Comparison of ENCODE assay signal across 1 cellular context in the genomic region with DNA sequence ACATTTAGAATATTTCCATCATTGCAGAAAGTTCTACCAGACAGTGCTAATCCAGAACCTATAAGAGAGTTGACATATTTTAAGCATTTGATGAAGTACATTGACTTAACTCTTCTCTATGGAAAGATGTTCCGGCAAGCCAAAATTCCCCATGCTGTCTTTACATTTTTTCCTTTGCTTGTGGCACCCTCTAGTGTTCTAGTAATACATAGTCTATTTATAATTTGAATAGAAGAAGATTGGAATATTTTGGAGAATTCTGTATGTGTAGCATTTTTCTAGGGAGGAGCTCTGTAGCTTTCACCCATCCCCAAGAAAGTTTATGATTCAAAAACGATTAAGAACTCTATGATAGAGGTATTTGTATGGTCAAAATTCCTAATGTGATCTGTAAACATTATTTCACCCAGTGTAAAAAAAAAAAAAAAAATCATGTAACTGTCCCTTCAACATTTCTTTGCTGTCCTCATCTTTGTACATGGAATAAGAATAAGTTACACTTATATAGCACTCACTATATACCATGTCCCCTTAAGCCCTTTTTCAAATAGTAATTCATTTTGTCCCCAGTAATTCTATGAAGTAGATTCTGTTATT.
TF ChIP-seq lines count a peak whose summit lies in the region.

No MANE protein-coding gene starts in this region.

TF ChIP-seq in WTC11, 78 proteins besides CTCF, POLR2A, EP300 and RAD21 (continued from another document):
- TF ChIP-seq, protein P1, sequence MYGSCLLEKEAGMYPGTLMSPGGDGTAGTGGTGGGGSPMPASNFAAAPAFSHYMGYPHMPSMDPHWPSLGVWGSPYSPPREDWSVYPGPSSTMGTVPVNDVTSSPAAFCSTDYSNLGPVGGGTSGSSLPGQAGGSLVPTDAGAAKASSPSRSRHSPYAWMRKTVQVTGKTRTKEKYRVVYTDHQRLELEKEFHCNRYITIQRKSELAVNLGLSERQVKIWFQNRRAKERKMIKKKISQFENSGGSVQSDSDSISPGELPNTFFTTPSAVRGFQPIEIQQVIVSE (CRISPR knock-in tag; IDR thresholded peaks at IDR 0.05; ENCODE audit: borderline replicate concordance), result no peak
- no peak for TF ChIP-seq FOXJ3 (CRISPR knock-in tag; IDR thresholded peaks at IDR 0.05; ENCODE audit: borderline replicate concordance)
- TF ChIP-seq ZNF232 (CRISPR knock-in tag; IDR thresholded peaks at IDR 0.05), result no peak
- TF ChIP-seq, protein P2, sequence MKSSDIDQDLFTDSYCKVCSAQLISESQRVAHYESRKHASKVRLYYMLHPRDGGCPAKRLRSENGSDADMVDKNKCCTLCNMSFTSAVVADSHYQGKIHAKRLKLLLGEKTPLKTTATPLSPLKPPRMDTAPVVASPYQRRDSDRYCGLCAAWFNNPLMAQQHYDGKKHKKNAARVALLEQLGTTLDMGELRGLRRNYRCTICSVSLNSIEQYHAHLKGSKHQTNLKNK (CRISPR knock-in tag; IDR thresholded peaks at IDR 0.05), result no peak
